In the genomic region with DNA sequence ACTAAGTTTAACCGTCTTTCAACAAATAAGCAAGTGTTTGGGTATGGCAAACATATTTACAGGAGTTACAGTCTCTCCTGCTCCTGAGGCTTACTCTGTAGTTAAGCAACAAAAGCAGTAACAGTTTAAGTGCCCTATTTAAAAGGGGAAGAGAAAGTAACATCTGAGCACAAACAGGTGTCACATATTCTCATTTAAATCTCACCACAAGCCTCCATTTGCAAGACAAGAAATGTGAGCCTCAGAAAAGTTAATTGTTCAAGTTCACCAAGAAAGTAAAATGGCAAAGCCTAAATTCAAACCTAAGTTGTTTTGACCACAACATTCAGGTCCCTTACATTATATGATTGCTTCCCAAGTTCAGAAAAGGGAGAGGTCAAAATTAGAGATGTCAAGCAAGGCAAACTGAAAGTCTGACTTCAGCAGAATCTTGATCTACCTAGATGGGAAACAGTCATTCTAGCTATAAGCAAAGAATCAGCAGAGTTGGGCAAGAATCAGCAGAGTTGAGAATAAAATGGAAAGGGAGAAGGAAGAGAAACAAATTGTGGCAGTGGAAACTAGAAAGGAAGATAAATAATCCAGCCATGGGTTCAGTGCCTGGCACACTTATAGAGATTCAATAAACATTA, we compare ENCODE assay signal across 13 cellular contexts.
DNase-seq lines count a peak whose midpoint lies in the region; ATAC-seq and TF ChIP-seq lines count a peak whose summit lies in the region.
"Had no signal": no experiment of that assay in that cellular context is flagged by ENCODE, and none has a peak within 500 bp of the region (broad histone marks: within the 10 kb centered on the region; RNA-seq: fewer than 3 reads in every experiment).

No MANE protein-coding gene starts in this region.

- peaks cover 10 to 36% of the 10 kb centered on the region in 2 donors for H3K36me3 Mint-ChIP-seq in naive B cell
- peaks cover 17% of the 10 kb centered on the region for H3K36me3 Mint-ChIP-seq in activated T-cell treated with anti-CD3 and anti-CD28 coated beads, Interleukin-2, amount 50 U/mL, for 4 hours (ENCODE audit: insufficient read depth)

- H3K79me2 ChIP-seq in MM.1S (ENCODE audit: low read length), result peaks cover 27% of the 10 kb centered on the region

- H3K36me3 ChIP-seq in MM.1S (replicated peaks; ENCODE audit: insufficient read depth, low read length), result 0 out of 2 replicates have a peak, but pooled peaks cover 3% of the 10 kb centered on the region
- H3K36me3 ChIP-seq: transverse colon had no signal

- H3K4me2 ChIP-seq in MM.1S (ENCODE audit: low read depth, low read length), result peak overlapping the region; percentile 39

- H3K9ac ChIP-seq in MM.1S (ENCODE audit: low read length), result peak overlapping the region; percentile 16

- peak; percentile 84 for ATAC-seq in GM19328 (IDR thresholded peaks at IDR 0.05; ENCODE audit: unreplicated experiment)
- ATAC-seq in HG02884 (IDR thresholded peaks at IDR 0.05; ENCODE audit: unreplicated experiment), result peak; percentile 96
- ATAC-seq in naive B cell (ENCODE audit: low read depth in 2 of 2), result peak; percentile 96 to 97
- ATAC-seq in activated T-cell treated with anti-CD3 and anti-CD28 coated beads, Interleukin-2, amount 50 U/mL, for 4 hours, result no peak

- peaks cover 55% of the 10 kb centered on the region for H3K4me1 ChIP-seq in MM.1S (ENCODE audit: low read length)

- no peak for TF ChIP-seq CTCF in MM.1S (IDR thresholded peaks at IDR 0.05; ENCODE audit: low read length)

- H3K4me1 Mint-ChIP-seq in naive B cell, result peaks cover 55 to 82% (median 60%) of the 10 kb centered on the region in 3 donors
- H3K4me1 Mint-ChIP-seq in activated T-cell treated with anti-CD3 and anti-CD28 coated beads, Interleukin-2, amount 50 U/mL, for 4 hours (ENCODE audit: low read depth), result peaks cover 10% of the 10 kb centered on the region

- no peaks in the 10 kb centered on the region for H4K20me1 ChIP-seq in MM.1S (ENCODE audit: insufficient read depth, low read length)

- H3K9me3 ChIP-seq in MM.1S (replicated peaks; ENCODE audit: insufficient read depth, low read length), result no peaks in the 10 kb centered on the region
- H3K9me3 ChIP-seq: transverse colon had no signal

- peak overlapping the region; percentile 17; the same call in 1 of the 2 replicates for H3K4me3 ChIP-seq in MM.1S (ENCODE audit: low read length)
- H3K4me3 ChIP-seq: skin epidermis, transverse colon had no signal

- peaks cover 23% of the 10 kb centered on the region for H3F3A ChIP-seq in MM.1S (ENCODE audit: insufficient read depth, low read length)

- H2AFZ ChIP-seq in MM.1S (ENCODE audit: low read length), result no peak overlapping the region

- peak overlapping the region; percentile 84 for H3K27ac ChIP-seq in MM.1S (ENCODE audit: low read length)

- H3K9me3 Mint-ChIP-seq in naive B cell, result no peaks in the 10 kb centered on the region
- no peaks in the 10 kb centered on the region for H3K9me3 Mint-ChIP-seq in activated T-cell treated with anti-CD3 and anti-CD28 coated beads, Interleukin-2, amount 50 U/mL, for 4 hours

- no peaks in the 10 kb centered on the region for H3K27me3 ChIP-seq in MM.1S (replicated peaks; ENCODE audit: insufficient read depth, low read length)
- H3K27me3 ChIP-seq: transverse colon had no signal

- peak overlapping the region; percentile 33 to 85 (median 73) for H3K4me3 Mint-ChIP-seq in naive B cell
- H3K4me3 Mint-ChIP-seq in activated T-cell treated with anti-CD3 and anti-CD28 coated beads, Interleukin-2, amount 50 U/mL, for 4 hours, result no peak overlapping the region

- no peaks in the 10 kb centered on the region for H3K27me3 Mint-ChIP-seq in naive B cell
- no peaks in the 10 kb centered on the region for H3K27me3 Mint-ChIP-seq in activated T-cell treated with anti-CD3 and anti-CD28 coated beads, Interleukin-2, amount 50 U/mL, for 4 hours (ENCODE audit: low read depth)

- peak; percentile 73 for DNase-seq in MM.1S
- peak; percentile 74 for DNase-seq in naive B cell
- no peak for DNase-seq in NCI-H748 treated with DMSO at 0.1 percent for 48 hours (lab: John Stamatoyannopoulos, UW)
- no peak for DNase-seq in NCI-H446 (lab: John Stamatoyannopoulos, UW)
- DNase-seq in NCI-H510A (lab: John Stamatoyannopoulos, UW), result no peak
- DNase-seq in activated T-cell treated with anti-CD3 and anti-CD28 coated beads, Interleukin-2, amount 50 U/mL, for 4 hours, result no peak
- DNase-seq: activated CD4-positive, alpha-beta T cell treated with anti-CD3 and anti-CD28 coated beads for 1 hour; caudate nucleus; NCI-H2029; transverse colon had no signal

- peak overlapping the region; percentile 94 to 98 (median 97) for H3K27ac Mint-ChIP-seq in naive B cell

- H3K9me2 ChIP-seq in MM.1S (replicated peaks; ENCODE audit: insufficient read depth, low read length), result no peaks in the 10 kb centered on the region

Comparison
In these comparisons a context has a peak if more than half of its experiments do, and no peak if none do; other contexts are left out.
1. ATAC-seq: peak in GM19328 (single experiment), HG02884 (single experiment) and naive B cell (2 of 2); none in activated T-cell treated with anti-CD3 and anti-CD28 coated beads, Interleukin-2, amount 50 U/mL, for 4 hours (0 of 2).
2. DNase-seq: peak in MM.1S (single experiment) and naive B cell (single experiment); none in NCI-H748 treated with DMSO at 0.1 percent for 48 hours (single experiment), NCI-H446 (0 of 2), NCI-H510A (single experiment) and activated T-cell treated with anti-CD3 and anti-CD28 coated beads, Interleukin-2, amount 50 U/mL, for 4 hours (single experiment).